ENCODE assay signal across 11 cellular contexts in the genomic region with DNA sequence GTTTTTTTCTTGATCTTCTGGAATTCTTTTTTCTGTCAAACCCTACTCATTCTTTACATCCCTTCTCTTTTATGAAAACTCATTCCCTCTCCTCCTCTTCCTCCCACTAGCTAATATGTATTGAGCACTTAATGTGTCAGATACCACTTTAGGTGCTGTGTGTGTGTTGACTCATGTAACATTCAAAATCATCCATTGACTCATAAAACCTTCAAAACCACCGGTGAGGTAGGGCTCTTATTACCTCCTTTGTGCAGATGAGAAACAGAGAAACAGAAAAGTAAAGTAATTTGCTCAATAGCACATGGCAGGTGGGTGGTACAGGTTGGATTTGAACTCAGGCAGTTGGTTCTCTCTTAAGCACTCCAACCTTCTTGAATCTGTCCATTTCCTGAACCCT.
A peak's percentile ranks its signal among the peaks of the same experiment; 100 is the strongest.
DNase-seq lines count a peak whose midpoint lies in the region; ATAC-seq and TF ChIP-seq lines count a peak whose summit lies in the region.
"Had no signal": no experiment of that assay in that cellular context is flagged by ENCODE, and none has a peak within 500 bp of the region (broad histone marks: within the 10 kb centered on the region; RNA-seq: fewer than 3 reads in every experiment).

No MANE protein-coding gene starts in this region.

- POLR2A ChIA-PET in activated CD8-positive, alpha-beta T cell treated with anti-CD3 and anti-CD28 coated beads for 36 hours (lab: Charles Lee) = interaction anchor here (2.8 kb wide), 1 partner anchor 11 kb away, joined by 13 read pairs; no protein-coding TSS in a partner anchor

- no peak overlapping the region for H3K27ac ChIP-seq in WERI-Rb-1

- no peaks in the 10 kb centered on the region for H3K9me3 ChIP-seq in WERI-Rb-1 (ENCODE audit: severe bottlenecking)
- H3K9me3 ChIP-seq: tibial artery had no signal

- H3K4me3 ChIP-seq in WERI-Rb-1 (ENCODE audit: low read depth, low read length) = no peak overlapping the region
- H3K4me3 ChIP-seq: tibial artery had no signal

- no peaks in the 10 kb centered on the region for H3K27me3 ChIP-seq in WERI-Rb-1 (ENCODE audit: insufficient read depth, low read depth, severe bottlenecking)
- H3K27me3 ChIP-seq: tibial artery had no signal

- peak; percentile 8 for DNase-seq in NK-92 treated with Interleukin-12 subunit alpha and Interleukin-12 subunit beta, amount 100 ng/mL, for 24 hours (lab: John Stamatoyannopoulos, UW)
- DNase-seq in NK-92 (lab: John Stamatoyannopoulos, UW; ENCODE audit: unreplicated experiment) (no peak), natural killer cell (no peak), WERI-Rb-1 (no peak), islet precursor cell (no peak)
- DNase-seq in activated CD8-positive, alpha-beta T cell treated with anti-CD3 and anti-CD28 coated beads for 36 hours = peak; percentile 66
- DNase-seq: activated CD4-positive, alpha-beta T cell treated with anti-CD3 and anti-CD28 coated beads, Interleukin-2, amount 10 ng/mL, durations not matched to agents 7 days and 5 days; NCI-H1417 treated with DMSO at 0.1 percent for 48 hours; tibial artery had no signal

- ATAC-seq in GM21390 (IDR thresholded peaks at IDR 0.05; ENCODE audit: unreplicated experiment) (peak; percentile 27), natural killer cell (no peak), HG03460 (IDR thresholded peaks at IDR 0.05; ENCODE audit: unreplicated experiment) (no peak)
- ATAC-seq in activated CD8-positive, alpha-beta T cell treated with anti-CD3 and anti-CD28 coated beads for 36 hours = peak; percentile 63

- TF ChIP-seq CTCF in activated CD8-positive, alpha-beta T cell treated with anti-CD3 and anti-CD28 coated beads for 36 hours (IDR thresholded peaks at IDR 0.05) = no peak
- TF ChIP-seq CTCF in natural killer cell (IDR thresholded peaks at IDR 0.05) (no peak), WERI-Rb-1 (IDR thresholded peaks at IDR 0.05; ENCODE audit: low read depth, low read length) (no peak)

- intact Hi-C loops in activated CD8-positive, alpha-beta T cell treated with anti-CD3 and anti-CD28 coated beads for 36 hours (cut with micrococcal nuclease) = loop anchor here (5.0 kb wide), 5 partner anchors 44 to 226 kb away; partner anchors contain the start of gene NEDD9
- intact Hi-C loops in natural killer cell (cut with micrococcal nuclease) = loop anchor here (5.0 kb wide), 2 partner anchors 51 to 644 kb away; partner anchors contain the start of gene HIVEP1

- H3K36me3 Mint-ChIP-seq in activated CD8-positive, alpha-beta T cell treated with anti-CD3 and anti-CD28 coated beads for 36 hours (ENCODE audit: low read depth) = peaks cover 61% of the 10 kb centered on the region
- peaks cover 7% of the 10 kb centered on the region for H3K36me3 Mint-ChIP-seq in natural killer cell

- CTCF ChIA-PET in activated CD8-positive, alpha-beta T cell treated with anti-CD3 and anti-CD28 coated beads for 36 hours (lab: Charles Lee) = no interaction called here

- H3K27ac Mint-ChIP-seq in activated CD8-positive, alpha-beta T cell treated with anti-CD3 and anti-CD28 coated beads for 36 hours = peak overlapping the region; percentile 84
- peak overlapping the region; percentile 86 to 96 for H3K27ac Mint-ChIP-seq in natural killer cell
- H3K27ac Mint-ChIP-seq: activated CD4-positive, alpha-beta T cell treated with anti-CD3 and anti-CD28 coated beads, Interleukin-2, amount 10 ng/mL, durations not matched to agents 7 days and 5 days had no signal

- H3K36me3 ChIP-seq in WERI-Rb-1 = no peaks in the 10 kb centered on the region
- H3K36me3 ChIP-seq: tibial artery had no signal

- H3K27me3 Mint-ChIP-seq in activated CD8-positive, alpha-beta T cell treated with anti-CD3 and anti-CD28 coated beads for 36 hours = no peaks in the 10 kb centered on the region
- no peaks in the 10 kb centered on the region for H3K27me3 Mint-ChIP-seq in natural killer cell (ENCODE audit: low read depth in 2 of 2)
- H3K27me3 Mint-ChIP-seq: activated CD4-positive, alpha-beta T cell treated with anti-CD3 and anti-CD28 coated beads, Interleukin-2, amount 10 ng/mL, durations not matched to agents 7 days and 5 days had no signal

- H3K4me3 Mint-ChIP-seq in activated CD8-positive, alpha-beta T cell treated with anti-CD3 and anti-CD28 coated beads for 36 hours = no peak overlapping the region
- no peak overlapping the region for H3K4me3 Mint-ChIP-seq in natural killer cell
- H3K4me3 Mint-ChIP-seq: activated CD4-positive, alpha-beta T cell treated with anti-CD3 and anti-CD28 coated beads, Interleukin-2, amount 10 ng/mL, durations not matched to agents 7 days and 5 days had no signal

- peaks cover 9% of the 10 kb centered on the region for H3K9me3 Mint-ChIP-seq in activated CD8-positive, alpha-beta T cell treated with anti-CD3 and anti-CD28 coated beads for 36 hours
- H3K9me3 Mint-ChIP-seq in natural killer cell = no peaks in the 10 kb centered on the region

- peaks cover 86% of the 10 kb centered on the region for H3K4me1 Mint-ChIP-seq in activated CD8-positive, alpha-beta T cell treated with anti-CD3 and anti-CD28 coated beads for 36 hours (ENCODE audit: low read depth)
- peaks cover 66 to 67% of the 10 kb centered on the region in 2 donors for H3K4me1 Mint-ChIP-seq in natural killer cell

Comparison
In these comparisons a context has a peak if more than half of its experiments do, and no peak if none do; other contexts are left out.
1. DNase-seq: peak in NK-92 treated with Interleukin-12 subunit alpha and Interleukin-12 subunit beta, amount 100 ng/mL, for 24 hours (single experiment) and activated CD8-positive, alpha-beta T cell treated with anti-CD3 and anti-CD28 coated beads for 36 hours (single experiment); none in NK-92 (single experiment), natural killer cell (single experiment), WERI-Rb-1 (single experiment) and islet precursor cell (single experiment).
2. ATAC-seq: peak in GM21390 (single experiment) and activated CD8-positive, alpha-beta T cell treated with anti-CD3 and anti-CD28 coated beads for 36 hours (single experiment); none in natural killer cell (0 of 3) and HG03460 (single experiment).